20 cellular contexts compared by ENCODE assay signal in the genomic region with DNA sequence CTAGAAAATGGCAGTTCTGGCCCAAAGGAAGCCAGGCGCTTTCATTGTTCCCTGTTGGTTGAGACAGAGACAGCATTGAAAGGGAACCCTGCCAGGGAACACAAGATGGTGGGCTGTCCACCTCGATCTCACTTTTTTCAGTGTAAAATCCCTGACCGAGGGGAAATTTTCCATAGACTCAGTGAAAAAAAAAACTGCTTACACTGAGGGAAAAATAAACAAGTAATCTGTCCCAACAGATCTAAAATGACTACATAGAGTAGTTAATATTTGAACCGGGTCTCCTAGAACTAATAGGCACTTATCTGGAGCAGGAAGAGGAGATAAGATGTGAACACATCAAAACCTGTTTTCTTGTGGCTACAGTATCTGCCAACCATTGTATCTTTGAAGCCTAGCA.
DNase-seq lines count a peak whose midpoint lies in the region; ATAC-seq and TF ChIP-seq lines count a peak whose summit lies in the region.
"Had no signal": no experiment of that assay in that cellular context is flagged by ENCODE, and none has a peak within 500 bp of the region (broad histone marks: within the 10 kb centered on the region; RNA-seq: fewer than 3 reads in every experiment).

No MANE protein-coding gene starts in this region.

- H3K27ac ChIP-seq in BLaER1, result peak overlapping the region; percentile 18
- no peak overlapping the region for H3K27ac ChIP-seq in GM23338 (ENCODE audit: low read depth)
- H3K27ac ChIP-seq in mesendoderm (ENCODE audit: low read depth, low read length), result no peak overlapping the region
- peak overlapping the region in 1 of 4 donors; percentile 31 for H3K27ac ChIP-seq in Peyer's patch
- H3K27ac ChIP-seq: GM23248, PC-9, SJCRH30 had no signal

- H3K27me3 ChIP-seq in BLaER1, result no peaks in the 10 kb centered on the region
- no peaks in the 10 kb centered on the region for H3K27me3 ChIP-seq in GM23338 (ENCODE audit: insufficient read depth)
- H3K27me3 ChIP-seq in mesendoderm (ENCODE audit: insufficient read depth, low read length, poor library complexity), result no peaks in the 10 kb centered on the region
- no peaks in the 10 kb centered on the region for H3K27me3 ChIP-seq in Peyer's patch
- H3K27me3 ChIP-seq: SJCRH30 had no signal

- H3K4me1 ChIP-seq in BLaER1, result peaks cover 40% of the 10 kb centered on the region
- 0 out of 2 replicates have a peak, but pooled peaks cover 2% of the 10 kb centered on the region for H3K4me1 ChIP-seq in GM23338 (ENCODE audit: insufficient read depth)
- no peaks in the 10 kb centered on the region for H3K4me1 ChIP-seq in mesendoderm (ENCODE audit: control insufficient read depth, low read depth, low read length)
- H3K4me1 ChIP-seq in Peyer's patch, result no peaks in the 10 kb centered on the region
- H3K4me1 ChIP-seq: BE2C, SJCRH30 had no signal

- WGBS in mesendoderm (ENCODE audit: extremely low coverage, insufficient coverage, low lambda C conversion rate), result no CpG with 5 or more reads among the region's 4 CpGs

- H2BK5ac ChIP-seq in mesendoderm (ENCODE audit: low read length), result no peak overlapping the region

- H3K4me3 ChIP-seq in BLaER1 (peak overlapping the region; percentile 29; the same call in 1 of the 2 replicates), GM23338 (no peak overlapping the region), mesendoderm (ENCODE audit: low read length) (no peak overlapping the region), Peyer's patch (no peak overlapping the region)
- H3K4me3 ChIP-seq: GM12878, GM23248, PC-9, SJCRH30 had no signal

- H3K79me2 ChIP-seq in GM23338 (replicated peaks; ENCODE audit: insufficient read depth) (no peaks in the 10 kb centered on the region), mesendoderm (ENCODE audit: control insufficient read depth, insufficient read depth, low read length) (no peaks in the 10 kb centered on the region)

- H2AK5ac ChIP-seq in mesendoderm (ENCODE audit: low read length), result no peak overlapping the region

- H3F3A ChIP-seq in GM23338 (replicated peaks; ENCODE audit: low read depth), result no peaks in the 10 kb centered on the region

- no peak overlapping the region for H3K23ac ChIP-seq in mesendoderm (ENCODE audit: low read length)

- peaks cover 8% of the 10 kb centered on the region; the same call in 2 of the 3 replicates for H3K9me3 Mint-ChIP-seq in GM23338

- H3K56ac ChIP-seq in mesendoderm (ENCODE audit: low read length), result no peak overlapping the region

- H2BK120ac ChIP-seq in mesendoderm (ENCODE audit: low read depth, low read length), result no peak overlapping the region

- ATAC-seq in GM23338, result no peak
- ATAC-seq: GM12878 had no signal

- H4K20me1 ChIP-seq in BLaER1, result no peaks in the 10 kb centered on the region
- H4K20me1 ChIP-seq in GM23338 (replicated peaks; ENCODE audit: insufficient read depth), result no peaks in the 10 kb centered on the region

- DNase-seq in GM23338 (ENCODE audit: low spot score), result no peak
- DNase-seq in kidney tubule cell (ENCODE audit: low spot score), result peak; percentile 25
- DNase-seq in renal cortical epithelial cell (ENCODE audit: low read depth), result peak; percentile 55
- DNase-seq in mesendoderm, result no peak
- no peak for DNase-seq in ACHN
- DNase-seq in stimulated activated CD4-positive, alpha-beta T cell treated with anti-CD3 and anti-CD28 coated beads, Interleukin-1b, Interleukin-23, amount 100 ng/mL, for 48 hours, result no peak
- DNase-seq in Peyer's patch, result no peak
- DNase-seq: BE2C; CD4-positive, alpha-beta memory T cell; GF-D8; GM23248; HCEC 1CT; NCI-H1417 treated with DMSO at 0.1 percent for 48 hours; NCI-H187 treated with DMSO at 0.1 percent for 48 hours; NCI-H2227 treated with DMSO at 0.1 percent for 48 hours; NCI-H510A treated with DMSO at 0.1 percent for 48 hours; PC-9; SJCRH30 had no signal

- H2BK15ac ChIP-seq in mesendoderm (replicated peaks; ENCODE audit: low read depth), result no peak overlapping the region

- H3K4me1 Mint-ChIP-seq in GM23338, result peaks cover 4% of the 10 kb centered on the region; the same call in 2 of the 3 replicates
- H3K4me1 Mint-ChIP-seq: CD4-positive, alpha-beta memory T cell had no signal

- TF ChIP-seq POLR2A in Peyer's patch (IDR thresholded peaks at IDR 0.05), result no peak

- no peak overlapping the region for H4K5ac ChIP-seq in mesendoderm (ENCODE audit: low read length)

- in situ Hi-C loops in ACHN (cut with HindIII; ENCODE audit: low pct_ligation_motif_present, low pct_unique_long_range_greater_than_20kb, low sequenced_read_pairs), result no loop called here

- no peaks in the 10 kb centered on the region; the same call in 1 of the 2 replicates for H3K9me2 ChIP-seq in GM23338 (ENCODE audit: insufficient read depth)

- H3K4me2 ChIP-seq in BLaER1, result peak overlapping the region; percentile 83
- H3K4me2 ChIP-seq in GM23338, result no peak overlapping the region
- H3K4me2 ChIP-seq in mesendoderm (ENCODE audit: low read length), result no peak overlapping the region
- H3K4me2 ChIP-seq: PC-9 had no signal

- no peak for TF ChIP-seq CTCF in GM23338 (conservative IDR thresholded peaks at IDR 0.05; ENCODE audit: low read depth in 2 of 2)
- no peak for TF ChIP-seq CTCF in Peyer's patch (IDR thresholded peaks at IDR 0.05)

- no peaks in the 10 kb centered on the region for H3K36me3 ChIP-seq in BLaER1
- no peaks in the 10 kb centered on the region for H3K36me3 ChIP-seq in GM23338 (ENCODE audit: insufficient read depth)
- H3K36me3 ChIP-seq in mesendoderm (ENCODE audit: control insufficient read depth, insufficient read depth, low read length), result no peaks in the 10 kb centered on the region
- H3K36me3 ChIP-seq in Peyer's patch, result no peaks in the 10 kb centered on the region
- H3K36me3 ChIP-seq: BE2C, SJCRH30 had no signal

- no peak overlapping the region for H4K8ac ChIP-seq in mesendoderm (ENCODE audit: low read depth, low read length)

- H3K18ac ChIP-seq in mesendoderm (ENCODE audit: low read length), result no peak overlapping the region

- H2AFZ ChIP-seq in GM23338, result peak overlapping the region; percentile 12; the same call in 1 of the 2 replicates
- H2AFZ ChIP-seq: GM23248, PC-9 had no signal

- H3K4me3 Mint-ChIP-seq in GM23338, result no peak overlapping the region
- H3K4me3 Mint-ChIP-seq: CD4-positive, alpha-beta memory T cell had no signal

- H3K4ac ChIP-seq in mesendoderm (ENCODE audit: low read depth, low read length), result no peak overlapping the region

- H3K27ac Mint-ChIP-seq in GM23338, result no peak overlapping the region
- H3K27ac Mint-ChIP-seq: CD4-positive, alpha-beta memory T cell had no signal

- H3K9ac ChIP-seq in BLaER1, result no peak overlapping the region
- no peak overlapping the region for H3K9ac ChIP-seq in mesendoderm (ENCODE audit: low read length)
- H3K9ac ChIP-seq: GM23248 had no signal

- no peaks in the 10 kb centered on the region for H3K27me3 Mint-ChIP-seq in GM23338 (ENCODE audit: insufficient read depth, low read depth, poor library complexity)
- H3K27me3 Mint-ChIP-seq: CD4-positive, alpha-beta memory T cell had no signal

- H3K9me3 ChIP-seq in BLaER1, result peaks cover 22% of the 10 kb centered on the region
- H3K9me3 ChIP-seq in Peyer's patch, result no peaks in the 10 kb centered on the region
- H3K9me3 ChIP-seq: BE2C, SJCRH30 had no signal

- H3K36me3 Mint-ChIP-seq in GM23338 (ENCODE audit: low read depth), result peaks cover 6% of the 10 kb centered on the region; the same call in 1 of the 3 replicates
- H3K36me3 Mint-ChIP-seq: CD4-positive, alpha-beta memory T cell had no signal

- no peaks in the 10 kb centered on the region for H3K79me1 ChIP-seq in mesendoderm (ENCODE audit: low read length)

TF ChIP-seq in GM23338, 12 proteins besides CTCF, POLR2A, EP300 and RAD21 (continues in another document):
- TF ChIP-seq EZH2phosphoT487 (IDR thresholded peaks at IDR 0.05; ENCODE audit: unreplicated experiment) (no peak), REST (IDR thresholded peaks at IDR 0.05; ENCODE audit: unreplicated experiment) (no peak), CREB1 (CRISPR knock-in tag; IDR thresholded peaks at IDR 0.05; ENCODE audit: low read depth) (no peak), JUNB (IDR thresholded peaks at IDR 0.05; ENCODE audit: unreplicated experiment) (no peak), NANOG (IDR thresholded peaks at IDR 0.05; ENCODE audit: borderline replicate concordance) (no peak)

Comparison
In these comparisons a context has a peak if more than half of its experiments do, and no peak if none do; other contexts are left out.
1. DNase-seq: peak in kidney tubule cell (single experiment) and renal cortical epithelial cell (single experiment); none in GM23338 (single experiment), mesendoderm (single experiment), ACHN (single experiment), stimulated activated CD4-positive, alpha-beta T cell treated with anti-CD3 and anti-CD28 coated beads, Interleukin-1b, Interleukin-23, amount 100 ng/mL, for 48 hours (single experiment) and Peyer's patch (0 of 3).